ENCODE assay signal across 8 cellular contexts in genomic region chr20:53736757-53737403, GRCh38.
DNase-seq lines count a peak whose midpoint lies in the region; ATAC-seq lines count a peak whose summit lies in the region.

No MANE protein-coding gene starts in this region.

- H3K36me3 Mint-ChIP-seq in T-helper 1 cell treated with Interleukin-12 subunit alpha and Interleukin-12 subunit beta and Interleukin-4 antibody, amounts not matched to agents 30 μg/mL and 1 μg/mL, for 36 hours (ENCODE audit: low read depth) = peaks cover 6% of the 10 kb centered on the region

- H3K4me1 Mint-ChIP-seq in T-helper 1 cell treated with Interleukin-12 subunit alpha and Interleukin-12 subunit beta and Interleukin-4 antibody, amounts not matched to agents 30 μg/mL and 1 μg/mL, for 36 hours (ENCODE audit: low read depth) = peaks cover 53% of the 10 kb centered on the region

- H3K9ac ChIP-seq in skeletal muscle tissue (ENCODE audit: low read depth in 1 of 3, low read length in 3 of 3) = no peak overlapping the region

- H3K9me3 Mint-ChIP-seq in T-helper 1 cell treated with Interleukin-12 subunit alpha and Interleukin-12 subunit beta and Interleukin-4 antibody, amounts not matched to agents 30 μg/mL and 1 μg/mL, for 36 hours = no peaks in the 10 kb centered on the region

- DNase-seq in GF-D8 (lab: John Stamatoyannopoulos, UW) (peak; percentile 36), germinal center (ENCODE audit: low spot score) (peak; percentile 40), NCI-H2081 treated with DMSO at 0.1 percent for 48 hours (lab: John Stamatoyannopoulos, UW) (no peak), HK-2 (ENCODE audit: unreplicated experiment) (no peak)

- H3K4me3 Mint-ChIP-seq in T-helper 1 cell treated with Interleukin-12 subunit alpha and Interleukin-12 subunit beta and Interleukin-4 antibody, amounts not matched to agents 30 μg/mL and 1 μg/mL, for 36 hours = peak overlapping the region; percentile 56

- peak overlapping the region; percentile 2 for H3K27ac ChIP-seq in skeletal muscle tissue (ENCODE audit: low read depth, low read length)

- peak; percentile 36 for ATAC-seq in HG03442 (IDR thresholded peaks at IDR 0.05; ENCODE audit: unreplicated experiment)
- ATAC-seq in HG02884 (IDR thresholded peaks at IDR 0.05; ENCODE audit: unreplicated experiment) = no peak

- no peaks in the 10 kb centered on the region for H3K9me3 ChIP-seq in skeletal muscle tissue (ENCODE audit: control insufficient read depth in 3 of 3, low read length in 3 of 3)

- no peaks in the 10 kb centered on the region for H3K27me3 Mint-ChIP-seq in T-helper 1 cell treated with Interleukin-12 subunit alpha and Interleukin-12 subunit beta and Interleukin-4 antibody, amounts not matched to agents 30 μg/mL and 1 μg/mL, for 36 hours (ENCODE audit: low read depth)

- H3K4me3 ChIP-seq in skeletal muscle tissue (ENCODE audit: low read length in 3 of 3) = no peak overlapping the region

- H3K27me3 ChIP-seq in skeletal muscle tissue (ENCODE audit: control insufficient read depth in 3 of 3, insufficient read depth in 3 of 3, low read length in 3 of 3) = no peaks in the 10 kb centered on the region

- peaks cover 13 to 19% (median 18%) of the 10 kb centered on the region in 3 donors for H3K4me1 ChIP-seq in skeletal muscle tissue (ENCODE audit: control insufficient read depth in 3 of 3, insufficient read depth in 3 of 3, low read length in 3 of 3)

- peak overlapping the region; percentile 89 for H3K27ac Mint-ChIP-seq in T-helper 1 cell treated with Interleukin-12 subunit alpha and Interleukin-12 subunit beta and Interleukin-4 antibody, amounts not matched to agents 30 μg/mL and 1 μg/mL, for 36 hours

- H3K36me3 ChIP-seq in skeletal muscle tissue (ENCODE audit: control insufficient read depth in 3 of 3, insufficient read depth in 3 of 3, low read length in 3 of 3) = no peaks in the 10 kb centered on the region

Comparison
In these comparisons a context has a peak if more than half of its experiments do, and no peak if none do; other contexts are left out.
1. DNase-seq: peak in GF-D8 (single experiment) and germinal center (single experiment); none in NCI-H2081 treated with DMSO at 0.1 percent for 48 hours (single experiment) and HK-2 (single experiment).